1 cellular context compared by ENCODE assay signal in genomic region chr6:168678177-168678576, GRCh38.
TF ChIP-seq lines count a peak whose summit lies in the region.

No MANE protein-coding gene starts in this region.

TF ChIP-seq in GM23338, 12 proteins besides CTCF, POLR2A, EP300 and RAD21 (continued from another document):
- TF ChIP-seq ZNF462 (CRISPR knock-in tag; IDR thresholded peaks at IDR 0.05): no peak
- TF ChIP-seq STAT1 (IDR thresholded peaks at IDR 0.05; ENCODE audit: unreplicated experiment): no peak
TF ChIP-seq in GM23338: peak in this region for 0.
